Comparison of ENCODE assay signal across 31 cellular contexts in the genomic region with DNA sequence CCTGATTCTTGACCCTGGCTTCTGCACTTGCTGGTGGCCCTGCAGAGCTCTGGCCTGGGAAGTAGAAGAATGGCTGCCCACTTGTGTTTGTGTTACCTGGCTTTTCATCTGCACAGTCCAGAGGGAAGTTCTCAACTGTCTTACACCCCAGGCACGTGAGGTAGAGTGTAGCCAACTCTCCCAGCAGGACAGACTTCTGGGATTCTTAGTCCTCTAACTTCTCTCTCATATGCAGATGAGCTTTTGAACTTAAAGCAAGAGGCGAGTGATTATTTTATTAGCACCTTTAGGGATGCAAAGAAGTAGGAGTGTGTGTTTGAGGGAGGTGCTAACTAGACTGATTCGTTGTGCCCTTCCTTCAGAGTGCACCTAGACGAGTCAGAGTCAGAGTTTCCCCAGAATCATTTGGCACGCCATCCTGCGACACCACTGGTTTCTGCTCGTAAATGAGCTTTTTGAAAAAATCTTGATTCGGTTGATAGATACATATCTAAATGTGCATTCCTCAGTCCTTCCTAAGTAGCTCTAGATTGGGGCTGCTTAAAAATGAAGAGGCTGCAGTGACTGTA. TPM values are rescaled to one million over a fixed set of nuclear protein-coding genes. Genes with fewer than 3 reads are reported as not detected.
A peak's percentile ranks its signal among the peaks of the same experiment; 100 is the strongest.
DNase-seq lines count a peak whose midpoint lies in the region; ATAC-seq and TF ChIP-seq lines count a peak whose summit lies in the region.
"Had no signal": no experiment of that assay in that cellular context is flagged by ENCODE, and none has a peak within 500 bp of the region (broad histone marks: within the 10 kb centered on the region; RNA-seq: fewer than 3 reads in every experiment).

No MANE protein-coding gene starts in this region.

- H3K4me3 ChIP-seq in GM23338: peak overlapping the region; percentile 10; the same call in 1 of the 2 replicates
- H3K4me3 ChIP-seq: dorsolateral prefrontal cortex, lower lobe of right lung, mucosa of descending colon, pancreas had no signal

- no peak overlapping the region for H3K27ac ChIP-seq in GM23338 (ENCODE audit: low read depth)
- H3K27ac ChIP-seq: brain microvascular endothelial cell, dorsolateral prefrontal cortex, lower lobe of right lung, pancreas had no signal

- H2AFZ ChIP-seq in GM23338: no peak overlapping the region

- peaks cover 4% of the 10 kb centered on the region for H3K36me3 Mint-ChIP-seq in activated CD4-positive, alpha-beta T cell treated with anti-CD3 and anti-CD28 coated beads, Interleukin-2, amount 10 ng/mL, durations not matched to agents 24 days and 14 days (ENCODE audit: low read depth)
- H3K36me3 Mint-ChIP-seq in GM23338 (ENCODE audit: low read depth): peaks cover 20% of the 10 kb centered on the region
- peaks cover 2% of the 10 kb centered on the region for H3K36me3 Mint-ChIP-seq in effector memory CD8-positive, alpha-beta T cell (ENCODE audit: insufficient read depth)
- peaks cover 0 to 7% (median 7%) of the 10 kb centered on the region in 3 donors for H3K36me3 Mint-ChIP-seq in naive thymus-derived CD8-positive, alpha-beta T cell

- ATAC-seq in GM23338 (peak; percentile 58), GM18498 (IDR thresholded peaks at IDR 0.05; ENCODE audit: unreplicated experiment) (no peak)
- no peak for ATAC-seq in effector memory CD8-positive, alpha-beta T cell (replicated peaks)
- ATAC-seq in naive thymus-derived CD8-positive, alpha-beta T cell: no peak
- ATAC-seq: lower lobe of right lung; pancreas; stimulated activated naive CD8-positive, alpha-beta T cell treated with anti-CD3 and anti-CD28 coated beads, Interleukin-15, Interleukin-2, amounts not matched to agents 100 U/mL and 50 U/mL, for 24 hours had no signal

- H4K20me1 ChIP-seq in GM23338 (replicated peaks; ENCODE audit: insufficient read depth): peaks cover 99% of the 10 kb centered on the region

- no peak for TF ChIP-seq CTCF in GM23338 (conservative IDR thresholded peaks at IDR 0.05; ENCODE audit: low read depth in 2 of 2)

- H3K27me3 Mint-ChIP-seq in activated CD4-positive, alpha-beta T cell treated with anti-CD3 and anti-CD28 coated beads, Interleukin-2, amount 10 ng/mL, durations not matched to agents 24 days and 14 days: no peaks in the 10 kb centered on the region
- H3K27me3 Mint-ChIP-seq in GM23338 (ENCODE audit: insufficient read depth, low read depth, poor library complexity): peaks cover 15% of the 10 kb centered on the region
- H3K27me3 Mint-ChIP-seq in effector memory CD8-positive, alpha-beta T cell: no peaks in the 10 kb centered on the region
- H3K27me3 Mint-ChIP-seq in naive thymus-derived CD8-positive, alpha-beta T cell: no peaks in the 10 kb centered on the region

- 0 out of 2 replicates have a peak, but pooled peaks cover 3% of the 10 kb centered on the region for H3F3A ChIP-seq in GM23338 (replicated peaks; ENCODE audit: low read depth)

- POLR2A ChIA-PET in naive thymus-derived CD8-positive, alpha-beta T cell (lab: Charles Lee): interaction anchor here (2.8 kb wide), 1 partner anchor 10 kb away, joined by 10 read pairs; the partner anchor contains the start of gene CDYL

- H3K4me1 Mint-ChIP-seq in activated CD4-positive, alpha-beta T cell treated with anti-CD3 and anti-CD28 coated beads, Interleukin-2, amount 10 ng/mL, durations not matched to agents 24 days and 14 days: peaks cover 22% of the 10 kb centered on the region
- peaks cover 74% of the 10 kb centered on the region for H3K4me1 Mint-ChIP-seq in GM23338
- peaks cover 54 to 57% of the 10 kb centered on the region in 2 donors for H3K4me1 Mint-ChIP-seq in effector memory CD8-positive, alpha-beta T cell (ENCODE audit: low read depth in 2 of 2)
- H3K4me1 Mint-ChIP-seq in naive thymus-derived CD8-positive, alpha-beta T cell: peaks cover 36 to 88% (median 86%) of the 10 kb centered on the region in 4 donors

- H3K4me3 Mint-ChIP-seq in activated CD4-positive, alpha-beta T cell treated with anti-CD3 and anti-CD28 coated beads, Interleukin-2, amount 10 ng/mL, durations not matched to agents 24 days and 14 days: no peak overlapping the region
- H3K4me3 Mint-ChIP-seq in GM23338: peak overlapping the region; percentile 52
- no peak overlapping the region for H3K4me3 Mint-ChIP-seq in effector memory CD8-positive, alpha-beta T cell
- peak overlapping the region in 6 of 10 donors; percentile 4 to 69 (median 42) for H3K4me3 Mint-ChIP-seq in naive thymus-derived CD8-positive, alpha-beta T cell
- H3K4me3 Mint-ChIP-seq: activated naive CD4-positive, alpha-beta T cell treated with anti-CD3 and anti-CD28 coated beads for 36 hours; HFFc6; neural crest cell had no signal

- intact Hi-C loops in activated CD4-positive, alpha-beta T cell treated with anti-CD3 and anti-CD28 coated beads, Interleukin-2, amount 10 ng/mL, durations not matched to agents 24 days and 14 days (cut with micrococcal nuclease): no loop called here

- peaks cover 69% of the 10 kb centered on the region for H3K4me1 ChIP-seq in GM23338 (ENCODE audit: insufficient read depth)
- H3K4me1 ChIP-seq: pancreas had no signal

- no peak overlapping the region for H3K27ac Mint-ChIP-seq in activated CD4-positive, alpha-beta T cell treated with anti-CD3 and anti-CD28 coated beads, Interleukin-2, amount 10 ng/mL, durations not matched to agents 24 days and 14 days
- H3K27ac Mint-ChIP-seq in GM23338: no peak overlapping the region
- peak overlapping the region; percentile 12 to 59 for H3K27ac Mint-ChIP-seq in effector memory CD8-positive, alpha-beta T cell
- peak overlapping the region in 3 of 10 donors; percentile 49 to 71 (median 68) for H3K27ac Mint-ChIP-seq in naive thymus-derived CD8-positive, alpha-beta T cell
- H3K27ac Mint-ChIP-seq: activated naive CD4-positive, alpha-beta T cell treated with anti-CD3 and anti-CD28 coated beads for 36 hours; HFFc6 had no signal

- peaks cover 100% of the 10 kb centered on the region for H3K79me2 ChIP-seq in GM23338 (replicated peaks; ENCODE audit: insufficient read depth)

- no peaks in the 10 kb centered on the region for H3K9me2 ChIP-seq in GM23338 (ENCODE audit: insufficient read depth)

- H3K4me2 ChIP-seq in GM23338: peak overlapping the region; percentile 79

- DNase-seq in activated CD4-positive, alpha-beta T cell treated with anti-CD3 and anti-CD28 coated beads, Interleukin-2, amount 10 ng/mL, durations not matched to agents 24 days and 14 days: peak; percentile 34
- DNase-seq in activated CD4-positive, alpha-beta T cell treated with anti-CD3 and anti-CD28 coated beads, Interleukin-2, amount 50 U/mL, for 1 hour: no peak
- DNase-seq in GM23338 (ENCODE audit: low spot score) (peak; percentile 36), NCI-H2196 treated with DMSO at 0.1 percent for 48 hours (lab: John Stamatoyannopoulos, UW; ENCODE audit: unreplicated experiment) (no peak)
- no peak for DNase-seq in effector memory CD8-positive, alpha-beta T cell
- no peak for DNase-seq in naive thymus-derived CD8-positive, alpha-beta T cell
- DNase-seq in central memory CD4-positive, alpha-beta T cell: no peak
- DNase-seq: activated CD4-positive, CD25-positive, alpha-beta regulatory T cell treated with anti-CD3 and anti-CD28 coated beads, Interleukin-2, amount 50 U/mL, for 72 hours; activated naive CD4-positive, alpha-beta T cell treated with anti-CD3 and anti-CD28 coated beads for 36 hours; activated T-cell treated with anti-CD3 and anti-CD28 coated beads, Interleukin-2, amount 50 U/mL, for 48 hours; amygdala; brain microvascular endothelial cell; DMS79 treated with DMSO at 0.1 percent for 48 hours; dorsolateral prefrontal cortex; foreskin melanocyte; GF-D8; HFFc6; KBM-7; lower lobe of right lung; mucosa of descending colon; NCI-H1417; NCI-H2029 treated with DMSO at 0.1 percent for 48 hours; NCI-H2227 treated with DMSO at 0.1 percent for 48 hours; NCI-H526 treated with DMSO at 0.1 percent for 48 hours; NK-92 treated with Interleukin-12 subunit alpha and Interleukin-12 subunit beta, amount 100 ng/mL, for 24 hours; pancreas; SHP77; small intestine; stimulated activated naive CD8-positive, alpha-beta T cell treated with anti-CD3 and anti-CD28 coated beads, Interleukin-15, Interleukin-2, amounts not matched to agents 100 U/mL and 50 U/mL, for 24 hours had no signal

- no peaks in the 10 kb centered on the region for H3K36me3 ChIP-seq in GM23338 (ENCODE audit: insufficient read depth)
- H3K36me3 ChIP-seq: brain microvascular endothelial cell, lower lobe of right lung, pancreas had no signal

- peaks cover 48% of the 10 kb centered on the region for H3K27me3 ChIP-seq in GM23338 (ENCODE audit: insufficient read depth)
- H3K27me3 ChIP-seq: brain microvascular endothelial cell, dorsolateral prefrontal cortex, pancreas had no signal

- H3K9me3 Mint-ChIP-seq in activated CD4-positive, alpha-beta T cell treated with anti-CD3 and anti-CD28 coated beads, Interleukin-2, amount 10 ng/mL, durations not matched to agents 24 days and 14 days: peaks cover 7% of the 10 kb centered on the region
- peaks cover 5% of the 10 kb centered on the region; the same call in 2 of the 3 replicates for H3K9me3 Mint-ChIP-seq in GM23338
- no peaks in the 10 kb centered on the region for H3K9me3 Mint-ChIP-seq in effector memory CD8-positive, alpha-beta T cell
- peaks cover 0 to 5% (median 0%) of the 10 kb centered on the region in 9 donors for H3K9me3 Mint-ChIP-seq in naive thymus-derived CD8-positive, alpha-beta T cell

TF ChIP-seq in GM23338, 12 proteins besides CTCF, POLR2A, EP300 and RAD21:
- TF ChIP-seq NANOG (IDR thresholded peaks at IDR 0.05; ENCODE audit: borderline replicate concordance) (0 out of 2 replicates have a peak, but pooled peaks have one; percentile 9), EZH2phosphoT487 (IDR thresholded peaks at IDR 0.05; ENCODE audit: unreplicated experiment) (no peak), POLR2AphosphoS5 (IDR thresholded peaks at IDR 0.05; ENCODE audit: low read depth) (0 out of 2 replicates have a peak, but pooled peaks have one; percentile 32)

RNA-seq across cellular contexts. Expression of gene CDYL, which starts 10.8 kb away (rescaled TPM):
- total RNA-seq in activated CD4-positive, alpha-beta T cell treated with anti-CD3 and anti-CD28 coated beads, Interleukin-2, amount 10 ng/mL, durations not matched to agents 24 days and 14 days: 23.4 and 24.4 TPM in 2 replicates
- 123 and 128 TPM in 2 replicates for total RNA-seq in GM23338 (2014; rRNA removed; shearing (Covaris generic))
- polyA plus RNA-seq in GM23338 (2016; fragmentation: Nextera tagmentation; extraction: Ambion mirVana): 61.6 and 67.2 TPM in 2 replicates
- 10 to 100 TPM; 47.8 to 49.3 TPM for total RNA-seq in naive thymus-derived CD8-positive, alpha-beta T cell
- 1 to 10 TPM; 5.6 to 6.1 (median 5.7) TPM for polyA plus RNA-seq in naive thymus-derived CD8-positive, alpha-beta T cell

Comparison
In these comparisons a context has a peak if more than half of its experiments do, and no peak if none do; other contexts are left out.
1. DNase-seq: peak in activated CD4-positive, alpha-beta T cell treated with anti-CD3 and anti-CD28 coated beads, Interleukin-2, amount 10 ng/mL, durations not matched to agents 24 days and 14 days (single experiment) and GM23338 (single experiment); none in activated CD4-positive, alpha-beta T cell treated with anti-CD3 and anti-CD28 coated beads, Interleukin-2, amount 50 U/mL, for 1 hour (single experiment), effector memory CD8-positive, alpha-beta T cell (0 of 3), naive thymus-derived CD8-positive, alpha-beta T cell (0 of 10), central memory CD4-positive, alpha-beta T cell (single experiment) and NCI-H2196 treated with DMSO at 0.1 percent for 48 hours (single experiment).
2. H3K27ac Mint-ChIP-seq: peak in effector memory CD8-positive, alpha-beta T cell (2 of 2); none in activated CD4-positive, alpha-beta T cell treated with anti-CD3 and anti-CD28 coated beads, Interleukin-2, amount 10 ng/mL, durations not matched to agents 24 days and 14 days (single experiment) and GM23338 (single experiment).
3. H3K4me3 Mint-ChIP-seq: peak in GM23338 (single experiment) and naive thymus-derived CD8-positive, alpha-beta T cell (6 of 10); none in activated CD4-positive, alpha-beta T cell treated with anti-CD3 and anti-CD28 coated beads, Interleukin-2, amount 10 ng/mL, durations not matched to agents 24 days and 14 days (single experiment) and effector memory CD8-positive, alpha-beta T cell (0 of 2).